ENCODE assay signal across 18 cellular contexts in the genomic region with DNA sequence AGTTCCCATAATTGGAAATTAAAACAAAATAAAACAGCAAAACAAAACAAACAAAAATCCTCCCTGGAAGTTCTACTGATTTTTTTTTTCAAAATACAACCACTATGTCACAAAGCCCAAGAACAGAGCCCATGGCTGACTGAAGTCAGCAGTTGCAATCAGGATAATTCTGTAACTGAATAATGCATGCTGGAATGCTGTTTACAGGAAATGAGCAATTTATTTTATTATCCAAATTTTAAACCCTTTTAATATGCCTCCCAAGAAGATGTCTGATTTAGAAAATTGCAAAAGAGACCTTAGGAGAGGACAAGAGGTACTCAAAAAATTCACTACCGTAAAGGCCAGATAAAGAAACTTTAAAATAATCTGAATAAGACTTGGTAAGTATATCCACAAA.
DNase-seq lines count a peak whose midpoint lies in the region; ATAC-seq and TF ChIP-seq lines count a peak whose summit lies in the region.
"Had no signal": no experiment of that assay in that cellular context is flagged by ENCODE, and none has a peak within 500 bp of the region (broad histone marks: within the 10 kb centered on the region; RNA-seq: fewer than 3 reads in every experiment).

No MANE protein-coding gene starts in this region.

- TF ChIP-seq CTCF in foreskin fibroblast (IDR thresholded peaks at IDR 0.05; ENCODE audit: low read depth, low read length) (no peak), lower lobe of right lung (IDR thresholded peaks at IDR 0.05) (no peak)

- ATAC-seq in HG02885 (IDR thresholded peaks at IDR 0.05; ENCODE audit: poor library complexity, unreplicated experiment) (no peak), lower lobe of right lung (no peak), GM19328 (IDR thresholded peaks at IDR 0.05; ENCODE audit: unreplicated experiment) (no peak)
- ATAC-seq: K562 had no signal

- H3K27ac ChIP-seq in lower lobe of right lung, result no peak overlapping the region
- H3K27ac ChIP-seq: 22Rv1, C4-2B had no signal

- intact Hi-C loops in lower lobe of right lung (cut with DNase I), result no loop called here

- H3K4me1 ChIP-seq in lower lobe of right lung, result no peaks in the 10 kb centered on the region

- DNase-seq in A172 (ENCODE audit: low spot score) (peak; percentile 4), GM03348 (ENCODE audit: low spot score) (peak; percentile 24), M059J (ENCODE audit: low read depth) (peak; percentile 29), foreskin fibroblast (peak; percentile 4 to 6), lower lobe of right lung (no peak), GM19240 (ENCODE audit: insufficient read length, low spot score) (no peak)
- DNase-seq: AML-193, DND-41, GOT3, NCI-H1417, NCI-H187 treated with DMSO at 0.1 percent for 48 hours, NCI-H2227 treated with DMSO at 0.1 percent for 48 hours, NCI-H524 had no signal

- H3K9me3 ChIP-seq in lower lobe of right lung, result no peaks in the 10 kb centered on the region

- no peak overlapping the region for H3K4me3 ChIP-seq in foreskin fibroblast (ENCODE audit: low read depth in 1 of 2, low read length in 2 of 2)
- no peak overlapping the region for H3K4me3 ChIP-seq in lower lobe of right lung
- H3K4me3 ChIP-seq: K562 had no signal

- no peaks in the 10 kb centered on the region for H3K36me3 ChIP-seq in lower lobe of right lung

- H3K27me3 ChIP-seq in lower lobe of right lung (ENCODE audit: low read depth), result no peaks in the 10 kb centered on the region

Comparison
In these comparisons a context has a peak if more than half of its experiments do, and no peak if none do; other contexts are left out.
1. DNase-seq: peak in A172 (single experiment), GM03348 (single experiment), M059J (single experiment) and foreskin fibroblast (2 of 2); none in lower lobe of right lung (single experiment) and GM19240 (single experiment).